Comparison of ENCODE assay signal across 8 cellular contexts in genomic region chr14:99524804-99525698, GRCh38. TPM values are rescaled to one million over a fixed set of nuclear protein-coding genes. Genes with fewer than 3 reads are reported as not detected.
DNase-seq lines count a peak whose midpoint lies in the region; ATAC-seq and TF ChIP-seq lines count a peak whose summit lies in the region.

No MANE protein-coding gene starts in this region.

- H3K27ac Mint-ChIP-seq in activated naive CD4-positive, alpha-beta T cell treated with anti-CD3 and anti-CD28 coated beads, Interleukin-2, amount 50 U/mL, for 24 hours: peak overlapping the region; percentile 79

- no peak for TF ChIP-seq POLR2A in HCT116 (IDR thresholded peaks at IDR 0.05; ENCODE audit: borderline replicate concordance, extremely low read depth, insufficient read depth, insufficient read length)

- H3K27me3 ChIP-seq in AG04450 (ENCODE audit: control insufficient read depth, insufficient read depth, low read length) (no peaks in the 10 kb centered on the region), HCT116 (ENCODE audit: insufficient read depth, low read length) (no peaks in the 10 kb centered on the region)

- H3K36me3 ChIP-seq in HCT116 (ENCODE audit: control insufficient read depth in 1 of 2, insufficient read depth in 2 of 2, low read length in 2 of 2): no peaks in the 10 kb centered on the region

- CTCF ChIA-PET in AG04450 (lab: Charles Lee): interaction anchor here (0.5 to 5.0 kb wide), 8 partner anchors 14 to 375 kb away, joined by 3 to 27 read pairs (median 4); no protein-coding TSS in a partner anchor
- CTCF ChIA-PET in HCT116 (lab: Charles Lee): no interaction called here

- peaks cover 3% of the 10 kb centered on the region; the same call in 1 of the 2 replicates for H3K79me2 ChIP-seq in HCT116 (ENCODE audit: insufficient read depth, low read length)

- no peak overlapping the region for H3K4me2 ChIP-seq in HCT116 (ENCODE audit: low read length)

- H3K27me3 Mint-ChIP-seq in activated naive CD4-positive, alpha-beta T cell treated with anti-CD3 and anti-CD28 coated beads, Interleukin-2, amount 50 U/mL, for 24 hours: no peaks in the 10 kb centered on the region

- ATAC-seq in HCT116 (peak; percentile 69), GM19463 (IDR thresholded peaks at IDR 0.05; ENCODE audit: unreplicated experiment) (no peak), HG03095 (IDR thresholded peaks at IDR 0.05; ENCODE audit: unreplicated experiment) (no peak)

- H3K4me1 ChIP-seq in HCT116 (ENCODE audit: control insufficient read depth in 1 of 2, insufficient read depth in 2 of 2, low read length in 2 of 2): peaks cover 0 to 6% of the 10 kb centered on the region in 2 experiments; a peak in 2 of 4 replicates

- H3K9me3 Mint-ChIP-seq in activated naive CD4-positive, alpha-beta T cell treated with anti-CD3 and anti-CD28 coated beads, Interleukin-2, amount 50 U/mL, for 24 hours: no peaks in the 10 kb centered on the region

- BruUV-seq in HCT116 (replicated peaks; lab: Mats Ljungman, UMichigan): no TSS peak

- H2AFZ ChIP-seq in HCT116 (ENCODE audit: low read depth, low read length, poor library complexity, severe bottlenecking): no peak overlapping the region

- H3K27ac ChIP-seq in AG04450 (ENCODE audit: low read depth, low read length): peak overlapping the region; percentile 52
- no peak overlapping the region for H3K27ac ChIP-seq in HCT116 (ENCODE audit: low read depth, low read length)

- H3K4me3 ChIP-seq in AG04450 (ENCODE audit: low read depth, low read length) (no peak overlapping the region), HCT116 (replicated peaks in 1 of 2; ENCODE audit: low read depth in 1 of 2, low read length in 2 of 2) (no peak overlapping the region)

- H3K4me3 Mint-ChIP-seq in activated naive CD4-positive, alpha-beta T cell treated with anti-CD3 and anti-CD28 coated beads, Interleukin-2, amount 50 U/mL, for 24 hours: peak overlapping the region; percentile 68

- intact Hi-C loops in HCT116 (cut with micrococcal nuclease): loop anchor here (10.0 kb wide), 1 partner anchor 420 kb away; no protein-coding TSS in a partner anchor

- no peak overlapping the region for H3K9ac ChIP-seq in HCT116 (ENCODE audit: low read length)

- DNase-seq in AG04450 (ENCODE audit: low read depth, low spot score) (no peak), HCT116 (ENCODE audit: low read depth, low spot score) (no peak), kidney glomerular epithelial cell (lab: John Stamatoyannopoulos, UW) (peak; percentile 7)
- DNase-seq in stimulated activated CD4-positive, alpha-beta T cell treated with anti-CD3 and anti-CD28 coated beads, Interleukin-4, amount 100 ng/mL, for 24 hours: no peak
- DNase-seq in stimulated activated CD4-positive, alpha-beta T cell treated with anti-CD3 and anti-CD28 coated beads, Interleukin-4, amount 100 ng/mL, for 1 hour: no peak

- POLR2A ChIA-PET in AG04450 (lab: Yijun Ruan, JAX): no interaction called here
- POLR2A ChIA-PET in HCT116 (lab: Charles Lee): no interaction called here

- H3K4me1 Mint-ChIP-seq in activated naive CD4-positive, alpha-beta T cell treated with anti-CD3 and anti-CD28 coated beads, Interleukin-2, amount 50 U/mL, for 24 hours: peaks cover 19% of the 10 kb centered on the region

- RAD21 ChIA-PET in HCT116 (lab: Charles Lee; ENCODE audit: low non-redundant PET in 1 of 2, low total read pairs in 2 of 2, uncharacterized antibody in 2 of 2, unreplicated experiment in 2 of 2): no interaction called here

- H3K9me3 ChIP-seq in AG04450 (ENCODE audit: control insufficient read depth, insufficient read depth, low read length) (no peaks in the 10 kb centered on the region; the same call in 1 of the 2 replicates), HCT116 (ENCODE audit: control insufficient read depth in 1 of 2, insufficient read depth in 1 of 2, low read depth in 1 of 2, low read length in 2 of 2) (no peaks in the 10 kb centered on the region)

- H3K9me2 ChIP-seq in HCT116 (ENCODE audit: insufficient read depth): no peaks in the 10 kb centered on the region

- no peaks in the 10 kb centered on the region for H3K36me3 Mint-ChIP-seq in activated naive CD4-positive, alpha-beta T cell treated with anti-CD3 and anti-CD28 coated beads, Interleukin-2, amount 50 U/mL, for 24 hours

- TF ChIP-seq CTCF in AG04450 (IDR thresholded peaks at IDR 0.05; ENCODE audit: low read depth, low read length) (peak; percentile 48), HCT116 (IDR thresholded peaks at IDR 0.05 in 2 of 3, conservative IDR thresholded peaks at IDR 0.05 in 1 of 3; ENCODE audit: borderline replicate concordance in 1 of 3, insufficient read depth in 1 of 3, low read depth in 2 of 3, low read length in 2 of 3) (peak; percentile 12 to 30 (median 14); a peak in 2 of 6 replicates)

- no peaks in the 10 kb centered on the region for H4K20me1 ChIP-seq in HCT116 (ENCODE audit: insufficient read depth)

- peak; percentile 56 for TF ChIP-seq RAD21 in HCT116 (IDR thresholded peaks at IDR 0.05; ENCODE audit: low read depth)

TF ChIP-seq in HCT116, 20 proteins besides CTCF, POLR2A, EP300 and RAD21:
- TF ChIP-seq, protein P1, sequence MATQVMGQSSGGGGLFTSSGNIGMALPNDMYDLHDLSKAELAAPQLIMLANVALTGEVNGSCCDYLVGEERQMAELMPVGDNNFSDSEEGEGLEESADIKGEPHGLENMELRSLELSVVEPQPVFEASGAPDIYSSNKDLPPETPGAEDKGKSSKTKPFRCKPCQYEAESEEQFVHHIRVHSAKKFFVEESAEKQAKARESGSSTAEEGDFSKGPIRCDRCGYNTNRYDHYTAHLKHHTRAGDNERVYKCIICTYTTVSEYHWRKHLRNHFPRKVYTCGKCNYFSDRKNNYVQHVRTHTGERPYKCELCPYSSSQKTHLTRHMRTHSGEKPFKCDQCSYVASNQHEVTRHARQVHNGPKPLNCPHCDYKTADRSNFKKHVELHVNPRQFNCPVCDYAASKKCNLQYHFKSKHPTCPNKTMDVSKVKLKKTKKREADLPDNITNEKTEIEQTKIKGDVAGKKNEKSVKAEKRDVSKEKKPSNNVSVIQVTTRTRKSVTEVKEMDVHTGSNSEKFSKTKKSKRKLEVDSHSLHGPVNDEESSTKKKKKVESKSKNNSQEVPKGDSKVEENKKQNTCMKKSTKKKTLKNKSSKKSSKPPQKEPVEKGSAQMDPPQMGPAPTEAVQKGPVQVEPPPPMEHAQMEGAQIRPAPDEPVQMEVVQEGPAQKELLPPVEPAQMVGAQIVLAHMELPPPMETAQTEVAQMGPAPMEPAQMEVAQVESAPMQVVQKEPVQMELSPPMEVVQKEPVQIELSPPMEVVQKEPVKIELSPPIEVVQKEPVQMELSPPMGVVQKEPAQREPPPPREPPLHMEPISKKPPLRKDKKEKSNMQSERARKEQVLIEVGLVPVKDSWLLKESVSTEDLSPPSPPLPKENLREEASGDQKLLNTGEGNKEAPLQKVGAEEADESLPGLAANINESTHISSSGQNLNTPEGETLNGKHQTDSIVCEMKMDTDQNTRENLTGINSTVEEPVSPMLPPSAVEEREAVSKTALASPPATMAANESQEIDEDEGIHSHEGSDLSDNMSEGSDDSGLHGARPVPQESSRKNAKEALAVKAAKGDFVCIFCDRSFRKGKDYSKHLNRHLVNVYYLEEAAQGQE (IDR thresholded peaks at IDR 0.05; ENCODE audit: low read depth): no peak
TF ChIP-seq in HCT116: peak in this region for 0.

RNA-seq across cellular contexts. Expression of gene CCNK, which starts 43.8 kb away (rescaled TPM):
- polyA plus RNA-seq in AG04450 (2011; rRNA removed): 18.9 and 33.4 TPM in 2 replicates
- polyA minus RNA-seq in AG04450 (2011; rRNA and poly(A)+ RNA removed): 34.9 and 38.3 TPM in 2 replicates
- 68.2 TPM for total RNA-seq in HCT116 (2021; ENCODE audit: unreplicated experiment)
- polyA plus RNA-seq in HCT116 (2012): 29.1 and 40.5 TPM in 2 replicates

RNA-seq across cellular contexts. Expression of gene SETD3, which starts 44.4 kb away (rescaled TPM):
- 23.7 and 25.0 TPM in 2 replicates for polyA plus RNA-seq in AG04450 (2011; rRNA removed)
- 28.2 and 33.2 TPM in 2 replicates for polyA minus RNA-seq in AG04450 (2011; rRNA and poly(A)+ RNA removed)
- 46.6 TPM for total RNA-seq in HCT116 (2021; ENCODE audit: unreplicated experiment)
- polyA plus RNA-seq in HCT116 (2012): 15.3 and 21.7 TPM in 2 replicates
